Comparison of ENCODE assay signal across 1 cellular context in genomic region chr7:151347200-151347599, GRCh38.
TF ChIP-seq lines count a peak whose summit lies in the region.

No MANE protein-coding gene starts in this region.

TF ChIP-seq in A549, 52 proteins besides CTCF, POLR2A, EP300 and RAD21 (continued from another document):
- TF ChIP-seq MYC (IDR thresholded peaks at IDR 0.05; ENCODE audit: borderline replicate concordance, low read length) = no peak
- TF ChIP-seq NR3C1 (IDR thresholded peaks at IDR 0.05) = no peak
- no peak for TF ChIP-seq ZC3H11A (IDR thresholded peaks at IDR 0.05)
